Comparison of ENCODE assay signal across 11 cellular contexts in the genomic region with DNA sequence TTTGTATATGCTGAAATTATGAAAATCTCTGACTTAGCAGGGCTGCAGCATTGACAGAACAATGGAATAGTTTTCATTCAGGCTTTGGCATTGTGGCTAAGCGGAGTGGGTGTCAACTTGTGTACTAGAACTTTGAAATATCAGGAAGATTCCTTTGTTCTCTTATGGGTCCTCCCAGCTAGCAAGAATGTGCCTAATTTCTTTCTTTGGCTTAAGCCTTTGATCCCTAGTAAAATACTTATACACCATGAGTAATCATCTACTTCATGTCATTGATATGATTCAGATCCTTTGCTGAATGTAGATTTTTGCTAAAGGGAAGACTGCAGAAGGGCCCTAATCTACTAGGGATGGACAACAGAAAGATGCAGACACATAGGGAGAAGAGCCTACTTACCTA. TPM values are rescaled to one million over a fixed set of nuclear protein-coding genes. Genes with fewer than 3 reads are reported as not detected.
DNase-seq lines count a peak whose midpoint lies in the region; ATAC-seq and TF ChIP-seq lines count a peak whose summit lies in the region.
"Had no signal": no experiment of that assay in that cellular context is flagged by ENCODE, and none has a peak within 500 bp of the region (broad histone marks: within the 10 kb centered on the region; RNA-seq: fewer than 3 reads in every experiment).

No MANE protein-coding gene starts in this region.

- no peak overlapping the region for H2AFZ ChIP-seq in OCI-LY7 (ENCODE audit: low read length)

- peaks cover 43% of the 10 kb centered on the region for H3K4me1 Mint-ChIP-seq in osteocyte (ENCODE audit: unreplicated experiment)

- H3K36me3 Mint-ChIP-seq in osteocyte (ENCODE audit: unreplicated experiment): peaks cover 2% of the 10 kb centered on the region
- H3K36me3 Mint-ChIP-seq: naive B cell had no signal

- no peak overlapping the region for H3K4me3 ChIP-seq in OCI-LY7 (ENCODE audit: low read depth, low read length, poor library complexity, severe bottlenecking)
- H3K4me3 ChIP-seq in dorsolateral prefrontal cortex: peak overlapping the region in 2 of 59 donors; percentile 7 to 17

- H3K4me3 Mint-ChIP-seq in osteocyte (ENCODE audit: unreplicated experiment): no peak overlapping the region
- H3K4me3 Mint-ChIP-seq: T-helper 1 cell treated with Interleukin-12 subunit alpha and Interleukin-12 subunit beta and Interleukin-4 antibody, amounts not matched to agents 30 μg/mL and 1 μg/mL, for 36 hours had no signal

- H3K9me3 ChIP-seq in OCI-LY7 (ENCODE audit: low read length): peaks cover 1% of the 10 kb centered on the region; the same call in 1 of the 2 replicates

- ATAC-seq in HG03045 (IDR thresholded peaks at IDR 0.05; ENCODE audit: unreplicated experiment): no peak

- H3K9me3 Mint-ChIP-seq in osteocyte (ENCODE audit: unreplicated experiment): no peaks in the 10 kb centered on the region
- H3K9me3 Mint-ChIP-seq: naive B cell; T-helper 1 cell treated with Interleukin-12 subunit alpha and Interleukin-12 subunit beta and Interleukin-4 antibody, amounts not matched to agents 30 μg/mL and 1 μg/mL, for 36 hours had no signal

- no peaks in the 10 kb centered on the region for H3K27me3 Mint-ChIP-seq in osteocyte (ENCODE audit: unreplicated experiment)
- H3K27me3 Mint-ChIP-seq: naive B cell had no signal

- TF ChIP-seq CTCF in OCI-LY7 (conservative IDR thresholded peaks at IDR 0.05; ENCODE audit: low read length): no peak
- TF ChIP-seq CTCF in dorsolateral prefrontal cortex (IDR thresholded peaks at IDR 0.05 in 54 of 56, conservative IDR thresholded peaks at IDR 0.05 in 2 of 56; ENCODE audit: low read depth in 1 of 56, partially characterized antibody in 56 of 56): no peak
- TF ChIP-seq CTCF in osteocyte (IDR thresholded peaks at IDR 0.05): no peak

- H3K27ac ChIP-seq in OCI-LY7 (ENCODE audit: low read depth, low read length, poor library complexity, severe bottlenecking) (no peak overlapping the region), dorsolateral prefrontal cortex (peak overlapping the region in 37 of 59 donors; percentile 1 to 78 (median 36))

- H3K4me2 ChIP-seq in OCI-LY7 (ENCODE audit: low read length): peak overlapping the region; percentile 30; the same call in 1 of the 2 replicates

- no peaks in the 10 kb centered on the region for H3K27me3 ChIP-seq in dorsolateral prefrontal cortex

- 0 out of 2 replicates have a peak, but pooled peaks cover 12% of the 10 kb centered on the region for H4K20me1 ChIP-seq in OCI-LY7 (ENCODE audit: insufficient read depth, low read length)

- intact Hi-C loops in OCI-LY7 (cut with micrococcal nuclease; ENCODE audit: unreplicated experiment): no loop called here
- intact Hi-C loops in dorsolateral prefrontal cortex (cut with DNase I): no loop called here

- H3K27ac Mint-ChIP-seq in osteocyte (ENCODE audit: unreplicated experiment): peak overlapping the region; percentile 0
- H3K27ac Mint-ChIP-seq: T-helper 1 cell treated with Interleukin-12 subunit alpha and Interleukin-12 subunit beta and Interleukin-4 antibody, amounts not matched to agents 30 μg/mL and 1 μg/mL, for 36 hours had no signal

- peaks cover 58% of the 10 kb centered on the region for H3K36me3 ChIP-seq in OCI-LY7 (ENCODE audit: insufficient read depth, low read length)

- BruUV-seq in OCI-LY7 (replicated peaks; lab: Mats Ljungman, UMichigan): no TSS peak

- peaks cover 98% of the 10 kb centered on the region for H3K79me2 ChIP-seq in OCI-LY7 (ENCODE audit: insufficient read depth, low read depth, low read length)

- DNase-seq in Daoy (ENCODE audit: low read depth): peak; percentile 41
- no peak for DNase-seq in OCI-LY7 (ENCODE audit: low spot score)
- no peak for DNase-seq in dorsolateral prefrontal cortex
- no peak for DNase-seq in osteocyte (ENCODE audit: extremely low spot score, unreplicated experiment)
- DNase-seq in NCI-H2171 treated with DMSO at 0.1 percent for 48 hours (lab: John Stamatoyannopoulos, UW): no peak
- DNase-seq in DMS153 (lab: John Stamatoyannopoulos, UW): no peak
- no peak for DNase-seq in AML-193 (lab: John Stamatoyannopoulos, UW)
- DNase-seq: naive B cell, NCI-H1694 had no signal

- H3K4me1 ChIP-seq in OCI-LY7 (ENCODE audit: insufficient read depth, low read length, poor library complexity, severe bottlenecking): peaks cover 21% of the 10 kb centered on the region

- POLR2A ChIA-PET in OCI-LY7 (lab: Charles Lee): no interaction called here

- CTCF ChIA-PET in OCI-LY7 (lab: Charles Lee; ENCODE audit: unreplicated experiment): no interaction called here

- H3K9me2 ChIP-seq in OCI-LY7 (ENCODE audit: insufficient read depth, low read length): no peaks in the 10 kb centered on the region

RNA-seq across cellular contexts. Expression of gene AVL9, which starts 6.2 kb away (rescaled TPM):
- total RNA-seq in Daoy (2014; rRNA removed; shearing (Covaris generic)): 44.3 and 54.9 TPM in 2 replicates
- total RNA-seq in OCI-LY7 (2014; rRNA removed; shearing (Covaris generic)): 23.4 and 36.6 TPM in 2 replicates
- 49.5 and 54.9 TPM in 2 replicates for total RNA-seq in OCI-LY7 (2022)
- total RNA-seq in dorsolateral prefrontal cortex: 10 to 100 TPM; 38.2 to 86.2 (median 63.0) TPM
- 21.2 and 28.4 TPM in 2 replicates for total RNA-seq in osteocyte

RNA-seq across cellular contexts. Expression of gene LSM5, which starts 11.3 kb away (rescaled TPM):
- 183 and 388 TPM in 2 replicates for total RNA-seq in Daoy (2014; rRNA removed; shearing (Covaris generic))
- total RNA-seq in OCI-LY7 (2014; rRNA removed; shearing (Covaris generic)): 33.8 and 38.9 TPM in 2 replicates
- total RNA-seq in OCI-LY7 (2022) (108 and 110 TPM in 2 replicates), dorsolateral prefrontal cortex (10 to 100 TPM; 16.7 to 34.2 (median 24.6) TPM), osteocyte (32.7 and 35.5 TPM in 2 replicates)
